In genomic region chr19:51163257-51163656, GRCh38 we compare ENCODE assay signal across 21 cellular contexts. TPM values are rescaled to one million over a fixed set of nuclear protein-coding genes. Genes with fewer than 3 reads are reported as not detected.
DNase-seq lines count a peak whose midpoint lies in the region; TF ChIP-seq lines count a peak whose summit lies in the region.
"Had no signal": no experiment of that assay in that cellular context is flagged by ENCODE, and none has a peak within 500 bp of the region (broad histone marks: within the 10 kb centered on the region; RNA-seq: fewer than 3 reads in every experiment).

No MANE protein-coding gene starts in this region.

- H3K27me3 Mint-ChIP-seq in endodermal cell (ENCODE audit: insufficient read depth) (peaks cover 5% of the 10 kb centered on the region), neural progenitor cell (ENCODE audit: insufficient read depth, low read depth) (peaks cover 2% of the 10 kb centered on the region)

- POLR2A ChIA-PET in RWPE1 (lab: Yijun Ruan, JAX; ENCODE audit: low non-redundant PET), result no interaction called here

- no peak overlapping the region for H3K4me3 ChIP-seq in endodermal cell (ENCODE audit: low read length)
- no peak overlapping the region for H3K4me3 ChIP-seq in neural progenitor cell
- no peak overlapping the region for H3K4me3 ChIP-seq in ascending aorta
- H3K4me3 ChIP-seq: GM23248, SJSA1 had no signal

- CTCF ChIA-PET in RWPE1 (lab: Yijun Ruan, JAX), result no interaction called here

- peaks cover under 1% of the 10 kb centered on the region for H3K4me1 ChIP-seq in endodermal cell (ENCODE audit: control insufficient read depth, insufficient read depth, low read length)
- H3K4me1 ChIP-seq in neural progenitor cell, result no peaks in the 10 kb centered on the region
- H3K4me1 ChIP-seq in ascending aorta, result no peaks in the 10 kb centered on the region
- H3K4me1 ChIP-seq: SJSA1 had no signal

- H3K27ac ChIP-seq in RWPE1 (peak overlapping the region; percentile 48), endodermal cell (ENCODE audit: low read depth, low read length) (no peak overlapping the region), neural progenitor cell (no peak overlapping the region), ascending aorta (no peak overlapping the region)
- H3K27ac ChIP-seq: GM23248, SJSA1 had no signal

- no peak overlapping the region for H3K27ac Mint-ChIP-seq in endodermal cell
- H3K27ac Mint-ChIP-seq in neural progenitor cell, result no peak overlapping the region
- H3K27ac Mint-ChIP-seq: CD4-positive, alpha-beta memory T cell had no signal

- DNase-seq in G401 (ENCODE audit: low spot score) (peak; percentile 97), RWPE1 (ENCODE audit: low spot score) (no peak), endodermal cell (peak; percentile 39), neural progenitor cell (ENCODE audit: low spot score) (no peak), NCI-H1105 (lab: John Stamatoyannopoulos, UW) (no peak), NCI-H748 (lab: John Stamatoyannopoulos, UW; ENCODE audit: unreplicated experiment) (no peak), ascending aorta (ENCODE audit: low spot score in 2 of 2) (no peak), nucleus accumbens (lab: John Stamatoyannopoulos, UW) (no peak)
- DNase-seq: CD4-positive, alpha-beta memory T cell; GM23248; IMR-90; Karpas-422; NCI-H1105 treated with DMSO at 0.1 percent for 48 hours; NCI-H1694 treated with DMSO at 0.1 percent for 48 hours; NCI-H226; NCI-H524 treated with DMSO at 0.1 percent for 48 hours; PC-3 had no signal

- H3K9ac ChIP-seq in endodermal cell (ENCODE audit: extremely low read depth, low read length, poor library complexity, severe bottlenecking), result no peak overlapping the region
- no peak overlapping the region for H3K9ac ChIP-seq in neural progenitor cell
- H3K9ac ChIP-seq: GM23248 had no signal

- H3K36me3 Mint-ChIP-seq in endodermal cell (ENCODE audit: low read depth) (no peaks in the 10 kb centered on the region), neural progenitor cell (no peaks in the 10 kb centered on the region)
- H3K36me3 Mint-ChIP-seq: CD4-positive, alpha-beta memory T cell had no signal

- no peak overlapping the region for H3K4me3 Mint-ChIP-seq in endodermal cell
- no peak overlapping the region for H3K4me3 Mint-ChIP-seq in neural progenitor cell
- H3K4me3 Mint-ChIP-seq: CD4-positive, alpha-beta memory T cell had no signal

- H3K27me3 ChIP-seq in endodermal cell (ENCODE audit: control insufficient read depth, insufficient read depth, low read length, poor library complexity, severe bottlenecking), result no peaks in the 10 kb centered on the region
- H3K27me3 ChIP-seq in neural progenitor cell, result no peaks in the 10 kb centered on the region
- H3K27me3 ChIP-seq in ascending aorta, result no peaks in the 10 kb centered on the region

- WGBS in endodermal cell (ENCODE audit: insufficient coverage in 1 of 2, insufficient read length in 1 of 2), 2 experiments, result 89 to 96% methylated on average over 3 of the region's 3 CpGs

- H3K79me2 ChIP-seq in neural progenitor cell (ENCODE audit: low read depth), result no peaks in the 10 kb centered on the region

- peaks cover 4% of the 10 kb centered on the region for H3K4me1 Mint-ChIP-seq in endodermal cell
- H3K4me1 Mint-ChIP-seq in neural progenitor cell, result no peaks in the 10 kb centered on the region

- no peaks in the 10 kb centered on the region for H4K20me1 ChIP-seq in neural progenitor cell (ENCODE audit: low read depth)

- H3K9me3 Mint-ChIP-seq in endodermal cell (no peaks in the 10 kb centered on the region), neural progenitor cell (peaks cover 4% of the 10 kb centered on the region)
- H3K9me3 Mint-ChIP-seq: CD4-positive, alpha-beta memory T cell had no signal

- no peaks in the 10 kb centered on the region for H3F3A ChIP-seq in neural progenitor cell (ENCODE audit: low read depth)

- H3K9me3 ChIP-seq in endodermal cell (ENCODE audit: control insufficient read depth, low read length), result no peaks in the 10 kb centered on the region
- H3K9me3 ChIP-seq in neural progenitor cell (ENCODE audit: low read depth), result no peaks in the 10 kb centered on the region
- H3K9me3 ChIP-seq in ascending aorta, result no peaks in the 10 kb centered on the region
- H3K9me3 ChIP-seq: SJSA1 had no signal

- intact Hi-C loops in ascending aorta (cut with DNase I), result no loop called here

- no peak overlapping the region for H3K4me2 ChIP-seq in neural progenitor cell

- H3K36me3 ChIP-seq in endodermal cell (ENCODE audit: control insufficient read depth, insufficient read depth, low read length), result no peaks in the 10 kb centered on the region
- no peaks in the 10 kb centered on the region for H3K36me3 ChIP-seq in neural progenitor cell
- no peaks in the 10 kb centered on the region for H3K36me3 ChIP-seq in ascending aorta
- H3K36me3 ChIP-seq: SJSA1 had no signal

- in situ Hi-C loops in G401 (cut with HindIII; ENCODE audit: low sequenced_read_pairs), result no loop called here

- peak overlapping the region; percentile 26 for H2AFZ ChIP-seq in neural progenitor cell (replicated peaks)
- H2AFZ ChIP-seq: GM23248 had no signal

- TF ChIP-seq CTCF in RWPE1 (conservative IDR thresholded peaks at IDR 0.05; ENCODE audit: low read depth) (no peak), endodermal cell (conservative IDR thresholded peaks at IDR 0.05) (no peak), neural progenitor cell (IDR thresholded peaks at IDR 0.05) (no peak), ascending aorta (IDR thresholded peaks at IDR 0.05) (no peak)

RNA-seq across cellular contexts. Expression of gene SIGLEC7, which starts 21.2 kb away (rescaled TPM):
- total RNA-seq in G401 (2014; rRNA removed; shearing (Covaris generic)), result not detected in 2 replicates
- not detected for total RNA-seq in endodermal cell
- not detected for polyA plus RNA-seq in endodermal cell (2013, experiment 1 of 2)
- polyA plus RNA-seq in endodermal cell (2013, experiment 2 of 2), result not detected
- not detected in 2 replicates for total RNA-seq in neural progenitor cell (ENCODE audit: low replicate concordance)
- total RNA-seq in ascending aorta, result 4.8 TPM
- total RNA-seq: A172, GM23248, HT1080, IMR-90, PC-3, SJSA1 had no signal
- polyA plus RNA-seq: BJ, GM23248, IMR-90 had no signal

RNA-seq across cellular contexts. Expression of gene SIGLEC9, which starts 38.6 kb away (rescaled TPM):
- not detected in 2 replicates for total RNA-seq in G401 (2014; rRNA removed; shearing (Covaris generic))
- total RNA-seq in endodermal cell, result not detected
- not detected for polyA plus RNA-seq in endodermal cell (2013, experiment 1 of 2)
- polyA plus RNA-seq in endodermal cell (2013, experiment 2 of 2), result not detected
- total RNA-seq in neural progenitor cell (ENCODE audit: low replicate concordance), result not detected in 2 replicates
- total RNA-seq in ascending aorta, result 0.85 TPM
- total RNA-seq: A172, GM23248, IMR-90, PC-3, SJSA1 had no signal
- polyA plus RNA-seq: BJ, GM23248 had no signal

RNA-seq across cellular contexts. Expression of gene CTU1, which starts 55.0 kb away (rescaled TPM):
- total RNA-seq in G401 (2014; rRNA removed; shearing (Covaris generic)), result 10.1 and 16.8 TPM in 2 replicates
- 1 to 10 TPM; 5.1 to 5.7 TPM for total RNA-seq in endodermal cell
- 5.4 TPM for polyA plus RNA-seq in endodermal cell (2013, experiment 1 of 2)
- 4.5 TPM for polyA plus RNA-seq in endodermal cell (2013, experiment 2 of 2)
- 0.24 and 5.6 TPM in 2 replicates for total RNA-seq in neural progenitor cell (ENCODE audit: low replicate concordance)
- 8.9 TPM for total RNA-seq in ascending aorta

Comparison
In these comparisons a context has a peak if more than half of its experiments do, and no peak if none do; other contexts are left out.
1. DNase-seq: peak in G401 (single experiment) and endodermal cell (single experiment); none in RWPE1 (single experiment), neural progenitor cell (single experiment), NCI-H1105 (single experiment), NCI-H748 (single experiment), ascending aorta (0 of 2) and nucleus accumbens (0 of 56).